In genomic region chr5:132267166-132267739, GRCh38 we compare ENCODE assay signal across 15 cellular contexts. TPM values are rescaled to one million over a fixed set of nuclear protein-coding genes. Genes with fewer than 3 reads are reported as not detected.
DNase-seq lines count a peak whose midpoint lies in the region; ATAC-seq, FAIRE-seq and TF ChIP-seq lines count a peak whose summit lies in the region.
"Had no signal": no experiment of that assay in that cellular context is flagged by ENCODE, and none has a peak within 500 bp of the region (broad histone marks: within the 10 kb centered on the region; RNA-seq: fewer than 3 reads in every experiment).

No MANE protein-coding gene starts in this region.

- H3K27me3 ChIP-seq in right atrium auricular region (no peaks in the 10 kb centered on the region), osteoblast (ENCODE audit: insufficient read depth, low read length) (no peaks in the 10 kb centered on the region)
- H3K27me3 ChIP-seq: pancreas had no signal

- H3K4me3 Mint-ChIP-seq in central memory CD8-positive, alpha-beta T cell = no peak overlapping the region
- H3K4me3 Mint-ChIP-seq: activated CD4-positive, alpha-beta T cell treated with anti-CD3 and anti-CD28 coated beads, Interleukin-2, amount 10 ng/mL, durations not matched to agents 7 days and 5 days; memory B cell had no signal

- H4K20me1 ChIP-seq in osteoblast (ENCODE audit: insufficient read depth, low read length) = peaks cover 65% of the 10 kb centered on the region

- peaks cover 49% of the 10 kb centered on the region for H3K79me2 ChIP-seq in osteoblast (ENCODE audit: insufficient read depth, low read length)

- TF ChIP-seq CTCF in right atrium auricular region (IDR thresholded peaks at IDR 0.05) (no peak), osteoblast (IDR thresholded peaks at IDR 0.05; ENCODE audit: extremely low read depth, low read depth, low read length) (no peak)

- no peaks in the 10 kb centered on the region for H3K9me3 Mint-ChIP-seq in central memory CD8-positive, alpha-beta T cell
- H3K9me3 Mint-ChIP-seq: activated CD4-positive, alpha-beta T cell treated with anti-CD3 and anti-CD28 coated beads, Interleukin-2, amount 10 ng/mL, durations not matched to agents 7 days and 5 days; memory B cell had no signal

- no peak overlapping the region for H3K4me3 ChIP-seq in right atrium auricular region
- no peak overlapping the region for H3K4me3 ChIP-seq in osteoblast (ENCODE audit: insufficient read depth, low read length)
- H3K4me3 ChIP-seq: pancreas had no signal

- ATAC-seq in left ventricle myocardium superior (no peak), GM18907 (IDR thresholded peaks at IDR 0.05; ENCODE audit: unreplicated experiment) (no peak)
- no peak for ATAC-seq in central memory CD8-positive, alpha-beta T cell (replicated peaks; ENCODE audit: extremely low read depth, poor library complexity, severe bottlenecking)
- ATAC-seq: pancreas had no signal

- H3K4me1 Mint-ChIP-seq in central memory CD8-positive, alpha-beta T cell = peaks cover 11% of the 10 kb centered on the region

- peaks cover 0 to 48% of the 10 kb centered on the region in 2 donors for H3K4me1 ChIP-seq in right atrium auricular region
- H3K4me1 ChIP-seq in osteoblast (ENCODE audit: insufficient read depth, low read length) = peaks cover 51% of the 10 kb centered on the region

- H3K9me3 ChIP-seq in right atrium auricular region (no peaks in the 10 kb centered on the region), osteoblast (ENCODE audit: low read depth, low read length) (no peaks in the 10 kb centered on the region)
- H3K9me3 ChIP-seq: pancreas had no signal

- H3K36me3 Mint-ChIP-seq in central memory CD8-positive, alpha-beta T cell (ENCODE audit: insufficient read depth) = no peaks in the 10 kb centered on the region
- H3K36me3 Mint-ChIP-seq: memory B cell had no signal

- DNase-seq in right atrium auricular region (ENCODE audit: low spot score) = peak; percentile 54
- DNase-seq in left ventricle myocardium superior = no peak
- DNase-seq in central memory CD8-positive, alpha-beta T cell (ENCODE audit: low spot score in 2 of 2) = no peak
- DNase-seq in osteoblast (ENCODE audit: insufficient read length, low spot score, missing footprints) = no peak
- no peak for DNase-seq in urothelium cell line (ENCODE audit: low spot score)
- DNase-seq in stimulated activated CD4-positive, alpha-beta T cell treated with anti-CD3 and anti-CD28 coated beads, Interleukin-2, amount 100 ng/mL, for 48 hours = no peak
- DNase-seq in NCI-H1092 (lab: John Stamatoyannopoulos, UW) = no peak
- DNase-seq: activated CD4-positive, alpha-beta T cell treated with anti-CD3 and anti-CD28 coated beads, Interleukin-2, amount 10 ng/mL, durations not matched to agents 7 days and 5 days; Calu3; Kasumi-1; NCI-H1436; pancreas; SHP77 had no signal

- peaks cover 4% of the 10 kb centered on the region for H3K27me3 Mint-ChIP-seq in central memory CD8-positive, alpha-beta T cell

- intact Hi-C loops in left ventricle myocardium superior (cut with micrococcal nuclease) = no loop called here

- no peak overlapping the region for H3K4me2 ChIP-seq in osteoblast (ENCODE audit: insufficient read depth, low read length)

- H3K27ac ChIP-seq in right atrium auricular region (peak overlapping the region in 1 of 2 donors; percentile 15), osteoblast (ENCODE audit: low read depth, low read length) (peak overlapping the region; percentile 98)

- no peak for FAIRE-seq in urothelium cell line (lab: Jason Lieb, UNC)
- FAIRE-seq: pancreas had no signal

- peaks cover 16% of the 10 kb centered on the region for H3K36me3 ChIP-seq in right atrium auricular region
- peaks cover 82% of the 10 kb centered on the region for H3K36me3 ChIP-seq in osteoblast (ENCODE audit: insufficient read depth, low read length)
- H3K36me3 ChIP-seq: pancreas had no signal

- peak overlapping the region; percentile 71 for H3K27ac Mint-ChIP-seq in central memory CD8-positive, alpha-beta T cell (ENCODE audit: low read depth)
- H3K27ac Mint-ChIP-seq: activated CD4-positive, alpha-beta T cell treated with anti-CD3 and anti-CD28 coated beads, Interleukin-2, amount 10 ng/mL, durations not matched to agents 7 days and 5 days; memory B cell had no signal

- H2AFZ ChIP-seq in osteoblast (ENCODE audit: low read length) = no peak overlapping the region

RNA-seq across cellular contexts. Expression of gene PDLIM4, which starts 9.8 kb away (rescaled TPM):
- 10 to 100 TPM; 13.4 to 96.7 TPM for total RNA-seq in right atrium auricular region
- total RNA-seq in left ventricle myocardium superior = 3.8 TPM
- 47.7 and 67.7 TPM in 2 replicates for total RNA-seq in osteoblast
- total RNA-seq: activated CD4-positive, alpha-beta T cell treated with anti-CD3 and anti-CD28 coated beads, Interleukin-2, amount 10 ng/mL, durations not matched to agents 7 days and 5 days had no signal

RNA-seq across cellular contexts. Expression of gene SLC22A4, which starts 26.9 kb away (rescaled TPM):
- 1 to 10 TPM; 1.5 to 2.8 TPM for total RNA-seq in right atrium auricular region
- 1.6 TPM for total RNA-seq in left ventricle myocardium superior
- total RNA-seq in osteoblast = 2.9 and 3.8 TPM in 2 replicates
- total RNA-seq: activated CD4-positive, alpha-beta T cell treated with anti-CD3 and anti-CD28 coated beads, Interleukin-2, amount 10 ng/mL, durations not matched to agents 7 days and 5 days had no signal

RNA-seq across cellular contexts. Expression of gene P4HA2, which starts 39.6 kb away (rescaled TPM):
- total RNA-seq in right atrium auricular region (10 to 100 TPM; 60.5 to 65.4 TPM), left ventricle myocardium superior (78.4 TPM), osteoblast (155 and 186 TPM in 2 replicates)
